Comparison of ENCODE assay signal across 14 cellular contexts in the genomic region with DNA sequence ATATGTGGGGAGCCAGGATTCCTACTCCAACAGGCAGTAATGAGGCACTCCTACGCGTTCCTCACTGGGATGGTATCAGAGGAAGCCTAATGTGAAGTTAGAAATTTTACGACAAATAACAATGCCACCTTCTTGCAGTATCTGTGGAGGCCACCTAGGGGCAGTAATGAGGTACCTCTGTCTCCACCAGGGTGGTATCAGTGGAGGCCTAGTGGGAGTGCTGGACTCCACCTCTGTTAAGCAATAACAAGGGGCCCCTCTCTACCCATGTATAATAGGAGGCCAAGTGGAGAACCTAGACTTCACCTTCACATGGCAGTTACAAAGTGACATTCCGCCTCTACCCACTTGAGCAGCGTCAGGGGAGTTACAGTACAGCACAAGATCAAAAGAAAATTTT.
DNase-seq lines count a peak whose midpoint lies in the region; ATAC-seq and TF ChIP-seq lines count a peak whose summit lies in the region.
"Had no signal": no experiment of that assay in that cellular context is flagged by ENCODE, and none has a peak within 500 bp of the region (broad histone marks: within the 10 kb centered on the region; RNA-seq: fewer than 3 reads in every experiment).

No MANE protein-coding gene starts in this region.

- H3K9me2 ChIP-seq in OCI-LY7 (ENCODE audit: insufficient read depth, low read length), result no peaks in the 10 kb centered on the region

- TF ChIP-seq CTCF in GM12872 (IDR thresholded peaks at IDR 0.05; ENCODE audit: insufficient read depth, low read depth, low read length), result peak; percentile 48; the same call in 1 of the 3 replicates
- peak; percentile 17 for TF ChIP-seq CTCF in HFF-Myc (IDR thresholded peaks at IDR 0.05; ENCODE audit: low read depth, low read length, missing control alignments)
- TF ChIP-seq CTCF in OCI-LY7 (conservative IDR thresholded peaks at IDR 0.05; ENCODE audit: low read length), result peak; percentile 66
- TF ChIP-seq CTCF in heart left ventricle (IDR thresholded peaks at IDR 0.05), result no peak

- BruUV-seq in OCI-LY7 (replicated peaks; lab: Mats Ljungman, UMichigan), result no TSS peak

- no peaks in the 10 kb centered on the region for H3K79me2 ChIP-seq in OCI-LY7 (ENCODE audit: insufficient read depth, low read depth, low read length)

- no peak for TF ChIP-seq POLR2A in heart left ventricle (IDR thresholded peaks at IDR 0.05)

- H3K4me3 ChIP-seq in HFF-Myc (replicated peaks; ENCODE audit: low read depth, low read length) (no peak overlapping the region), OCI-LY7 (ENCODE audit: low read depth, low read length, poor library complexity, severe bottlenecking) (no peak overlapping the region), heart left ventricle (no peak overlapping the region)
- H3K4me3 ChIP-seq: skin epidermis, thoracic aorta had no signal

- H2AFZ ChIP-seq in OCI-LY7 (ENCODE audit: low read length), result no peak overlapping the region

- H3K27ac ChIP-seq in OCI-LY7 (ENCODE audit: low read depth, low read length, poor library complexity, severe bottlenecking), result no peak overlapping the region
- H3K27ac ChIP-seq in heart left ventricle, result no peak overlapping the region
- H3K27ac ChIP-seq: skin epidermis, thoracic aorta had no signal

- CTCF ChIA-PET in OCI-LY7 (lab: Charles Lee; ENCODE audit: unreplicated experiment), result no interaction called here

- H3K4me1 ChIP-seq in OCI-LY7 (ENCODE audit: insufficient read depth, low read length, poor library complexity, severe bottlenecking) (no peaks in the 10 kb centered on the region), heart left ventricle (no peaks in the 10 kb centered on the region)

- DNase-seq in HFF-Myc (ENCODE audit: extremely low read depth, low read depth) (no peak), OCI-LY7 (ENCODE audit: low spot score) (peak; percentile 5), islet precursor cell (peak; percentile 58), heart left ventricle (no peak), Right ventricle myocardium inferior (ENCODE audit: missing footprints) (no peak)
- DNase-seq: activated naive CD8-positive, alpha-beta T cell treated with anti-CD3 and anti-CD28 coated beads, Interleukin-2, amount 50 U/mL, for 24 hours; HFFc6; NCI-H2081; occipital lobe had no signal

- H3K36me3 ChIP-seq in OCI-LY7 (ENCODE audit: insufficient read depth, low read length), result no peaks in the 10 kb centered on the region
- H3K36me3 ChIP-seq in heart left ventricle, result no peaks in the 10 kb centered on the region
- H3K36me3 ChIP-seq: thoracic aorta had no signal

- 89 to 96% (median 91%) methylated on average over 5 of the region's 5 CpGs for WGBS in heart left ventricle, 4 donors

- no peaks in the 10 kb centered on the region for H4K20me1 ChIP-seq in OCI-LY7 (ENCODE audit: insufficient read depth, low read length)

- H3K9me3 ChIP-seq in OCI-LY7 (ENCODE audit: low read length), result no peaks in the 10 kb centered on the region
- peaks cover 0 to 11% (median 2%) of the 10 kb centered on the region in 12 donors for H3K9me3 ChIP-seq in heart left ventricle
- H3K9me3 ChIP-seq: thoracic aorta had no signal

- POLR2A ChIA-PET in OCI-LY7 (lab: Charles Lee), result no interaction called here

- H3K4me2 ChIP-seq in OCI-LY7 (ENCODE audit: low read length), result no peak overlapping the region

- no peaks in the 10 kb centered on the region for H3K27me3 ChIP-seq in heart left ventricle

- intact Hi-C loops in OCI-LY7 (cut with micrococcal nuclease; ENCODE audit: unreplicated experiment), result no loop called here
- intact Hi-C loops in heart left ventricle (cut with DNase I), result no loop called here
- intact Hi-C loops in Right ventricle myocardium inferior (cut with DNase I), result no loop called here

- ATAC-seq in heart left ventricle (no peak), GM19023 (IDR thresholded peaks at IDR 0.05; ENCODE audit: unreplicated experiment) (no peak), Right ventricle myocardium inferior (no peak)
- ATAC-seq: activated naive CD8-positive, alpha-beta T cell treated with anti-CD3 and anti-CD28 coated beads, Interleukin-2, amount 50 U/mL, for 24 hours; esophagus mucosa had no signal

Comparison
In these comparisons a context has a peak if more than half of its experiments do, and no peak if none do; other contexts are left out.
1. CTCF ChIP-seq: peak in GM12872 (single experiment), HFF-Myc (single experiment) and OCI-LY7 (single experiment); none in heart left ventricle (0 of 12).
2. DNase-seq: peak in OCI-LY7 (single experiment) and islet precursor cell (single experiment); none in HFF-Myc (single experiment), heart left ventricle (0 of 5) and Right ventricle myocardium inferior (single experiment).